13 cellular contexts compared by ENCODE assay signal in genomic region chr2:188456114-188456909, GRCh38.
DNase-seq lines count a peak whose midpoint lies in the region; ATAC-seq and TF ChIP-seq lines count a peak whose summit lies in the region.
"Had no signal": no experiment of that assay in that cellular context is flagged by ENCODE, and none has a peak within 500 bp of the region (broad histone marks: within the 10 kb centered on the region; RNA-seq: fewer than 3 reads in every experiment).

No MANE protein-coding gene starts in this region.

- CTCF ChIA-PET in CD8-positive, alpha-beta T cell (lab: Charles Lee), result no interaction called here

- H3K9me3 ChIP-seq in cardiac muscle cell (ENCODE audit: low read depth) (no peaks in the 10 kb centered on the region), heart left ventricle (peaks cover 0 to 20% (median 0%) of the 10 kb centered on the region in 12 donors), OCI-LY1 (ENCODE audit: low read length) (no peaks in the 10 kb centered on the region)
- H3K9me3 ChIP-seq in CD8-positive, alpha-beta T cell (ENCODE audit: low read length), result no peaks in the 10 kb centered on the region

- TF ChIP-seq CTCF in cardiac muscle cell (IDR thresholded peaks at IDR 0.05; ENCODE audit: low read depth, low read length) (peak; percentile 16), heart left ventricle (IDR thresholded peaks at IDR 0.05) (no peak), OCI-LY1 (IDR thresholded peaks at IDR 0.05; ENCODE audit: low read length) (peak; percentile 51), epithelial cell of proximal tubule (conservative IDR thresholded peaks at IDR 0.05; ENCODE audit: low read depth, low read length) (peak; percentile 39)
- no peak for TF ChIP-seq CTCF in CD8-positive, alpha-beta T cell (IDR thresholded peaks at IDR 0.05)

- WGBS in heart left ventricle, 4 donors, result 87 to 90% (median 88%) methylated on average over 12 of the region's 12 CpGs

- H3K27ac ChIP-seq in cardiac muscle cell (no peak overlapping the region), heart left ventricle (no peak overlapping the region), OCI-LY1 (ENCODE audit: low read depth, low read length, poor library complexity, severe bottlenecking) (no peak overlapping the region)
- no peak overlapping the region for H3K27ac ChIP-seq in CD8-positive, alpha-beta T cell (ENCODE audit: low read depth, low read length)
- H3K27ac ChIP-seq: parathyroid adenoma had no signal

- DNase-seq in cardiac muscle cell (ENCODE audit: low read depth in 1 of 2, low spot score in 1 of 2), result no peak
- DNase-seq in heart left ventricle, result no peak
- no peak for DNase-seq in epithelial cell of proximal tubule (ENCODE audit: low read depth)
- no peak for DNase-seq in activated T-cell treated with anti-CD3 and anti-CD28 coated beads, Interleukin-2, amount 50 U/mL, for 72 hours
- DNase-seq in cerebellum (ENCODE audit: low spot score), result no peak
- DNase-seq in CD8-positive, alpha-beta T cell, result no peak
- DNase-seq: activated CD4-positive, CD25-positive, alpha-beta regulatory T cell treated with anti-CD3 and anti-CD28 coated beads, Interleukin-2, amount 50 U/mL, for 72 hours; activated T-cell treated with anti-CD3 and anti-CD28 coated beads, Interleukin-2, amount 50 U/mL, for 48 hours; anterior cingulate cortex; NCI-H1436 treated with DMSO at 0.1 percent for 48 hours had no signal

- no peak for ATAC-seq in heart left ventricle
- ATAC-seq in activated T-cell treated with anti-CD3 and anti-CD28 coated beads, Interleukin-2, amount 50 U/mL, for 72 hours (replicated peaks in 1 of 2), result no peak
- no peak for ATAC-seq in CD8-positive, alpha-beta T cell
- no peak for ATAC-seq in GM18517 (IDR thresholded peaks at IDR 0.05; ENCODE audit: unreplicated experiment)

- H3K4me3 ChIP-seq in cardiac muscle cell, result no peak overlapping the region
- H3K4me3 ChIP-seq in heart left ventricle, result no peak overlapping the region
- no peak overlapping the region for H3K4me3 ChIP-seq in OCI-LY1 (ENCODE audit: low read depth, low read length, poor library complexity, severe bottlenecking)
- no peak overlapping the region for H3K4me3 ChIP-seq in epithelial cell of proximal tubule (ENCODE audit: low read depth, low read length)
- no peak overlapping the region for H3K4me3 ChIP-seq in CD8-positive, alpha-beta T cell (ENCODE audit: low read depth, low read length)

- POLR2A ChIA-PET in CD8-positive, alpha-beta T cell (lab: Charles Lee), result no interaction called here

- H3K27me3 ChIP-seq in cardiac muscle cell (no peaks in the 10 kb centered on the region), heart left ventricle (no peaks in the 10 kb centered on the region), OCI-LY1 (ENCODE audit: insufficient read depth, low read length) (no peaks in the 10 kb centered on the region)
- H3K27me3 ChIP-seq in CD8-positive, alpha-beta T cell (ENCODE audit: insufficient read depth, low read length), result no peaks in the 10 kb centered on the region

- no peaks in the 10 kb centered on the region for H3K79me2 ChIP-seq in OCI-LY1 (ENCODE audit: insufficient read depth, low read length)
- H3K79me2 ChIP-seq: parathyroid adenoma had no signal

- no peaks in the 10 kb centered on the region for H3K9me3 Mint-ChIP-seq in activated T-cell treated with anti-CD3 and anti-CD28 coated beads, Interleukin-2, amount 50 U/mL, for 72 hours
- no peaks in the 10 kb centered on the region for H3K9me3 Mint-ChIP-seq in CD8-positive, alpha-beta T cell

- no peak overlapping the region for H3K4me3 Mint-ChIP-seq in activated T-cell treated with anti-CD3 and anti-CD28 coated beads, Interleukin-2, amount 50 U/mL, for 72 hours
- H3K4me3 Mint-ChIP-seq in CD8-positive, alpha-beta T cell, result no peak overlapping the region

- intact Hi-C loops in heart left ventricle (cut with DNase I), result no loop called here
- intact Hi-C loops in CD8-positive, alpha-beta T cell (cut with DNase I, micrococcal nuclease), result no loop called here

- no peaks in the 10 kb centered on the region for H4K20me1 ChIP-seq in OCI-LY1 (ENCODE audit: insufficient read depth, low read length)

- H3K4me1 ChIP-seq in cardiac muscle cell (ENCODE audit: low read depth) (no peaks in the 10 kb centered on the region), heart left ventricle (no peaks in the 10 kb centered on the region), OCI-LY1 (ENCODE audit: insufficient read depth, low read length, severe bottlenecking) (no peaks in the 10 kb centered on the region)
- no peaks in the 10 kb centered on the region for H3K4me1 ChIP-seq in CD8-positive, alpha-beta T cell (ENCODE audit: insufficient read depth, low read length)
- H3K4me1 ChIP-seq: parathyroid adenoma had no signal

- TF ChIP-seq POLR2A in heart left ventricle (IDR thresholded peaks at IDR 0.05), result no peak

- no peak overlapping the region for H2AFZ ChIP-seq in OCI-LY1 (ENCODE audit: low read length)
- H2AFZ ChIP-seq: parathyroid adenoma had no signal

- H3K9me2 ChIP-seq in OCI-LY1 (ENCODE audit: low read depth, low read length), result no peaks in the 10 kb centered on the region

- no peaks in the 10 kb centered on the region for H3K36me3 Mint-ChIP-seq in activated T-cell treated with anti-CD3 and anti-CD28 coated beads, Interleukin-2, amount 50 U/mL, for 72 hours (ENCODE audit: insufficient read depth in 2 of 2)
- H3K36me3 Mint-ChIP-seq in CD8-positive, alpha-beta T cell, result no peaks in the 10 kb centered on the region

- no peaks in the 10 kb centered on the region for H3K4me1 Mint-ChIP-seq in activated T-cell treated with anti-CD3 and anti-CD28 coated beads, Interleukin-2, amount 50 U/mL, for 72 hours (ENCODE audit: low read depth)
- H3K4me1 Mint-ChIP-seq in CD8-positive, alpha-beta T cell (ENCODE audit: low read depth), result no peaks in the 10 kb centered on the region

- H3K36me3 ChIP-seq in cardiac muscle cell (no peaks in the 10 kb centered on the region), heart left ventricle (no peaks in the 10 kb centered on the region), OCI-LY1 (ENCODE audit: insufficient read depth, low read length) (no peaks in the 10 kb centered on the region)
- H3K36me3 ChIP-seq in CD8-positive, alpha-beta T cell (ENCODE audit: insufficient read depth, low read length), result no peaks in the 10 kb centered on the region

- no peak overlapping the region for H3K27ac Mint-ChIP-seq in activated T-cell treated with anti-CD3 and anti-CD28 coated beads, Interleukin-2, amount 50 U/mL, for 72 hours
- no peak overlapping the region for H3K27ac Mint-ChIP-seq in CD8-positive, alpha-beta T cell

- no peaks in the 10 kb centered on the region for H3F3A ChIP-seq in OCI-LY1 (ENCODE audit: insufficient read depth, low read length)

- H3K9ac ChIP-seq in OCI-LY1 (ENCODE audit: low read length), result no peak overlapping the region
- H3K9ac ChIP-seq: parathyroid adenoma had no signal

- H3K4me2 ChIP-seq in OCI-LY1 (ENCODE audit: low read length), result no peak overlapping the region

- H3K27me3 Mint-ChIP-seq in activated T-cell treated with anti-CD3 and anti-CD28 coated beads, Interleukin-2, amount 50 U/mL, for 72 hours (ENCODE audit: low read depth), result peaks cover 5% of the 10 kb centered on the region
- H3K27me3 Mint-ChIP-seq in CD8-positive, alpha-beta T cell (ENCODE audit: low read depth), result no peaks in the 10 kb centered on the region

Comparison
In these comparisons a context has a peak if more than half of its experiments do, and no peak if none do; other contexts are left out.
1. CTCF ChIP-seq: peak in cardiac muscle cell (single experiment), OCI-LY1 (single experiment) and epithelial cell of proximal tubule (single experiment); none in heart left ventricle (0 of 12) and CD8-positive, alpha-beta T cell (single experiment).